Comparison of ENCODE assay signal across 11 cellular contexts in genomic region chr7:44912775-44913347, GRCh38. TPM values are rescaled to one million over a fixed set of nuclear protein-coding genes. Genes with fewer than 3 reads are reported as not detected.
DNase-seq lines count a peak whose midpoint lies in the region; ATAC-seq, FAIRE-seq and TF ChIP-seq lines count a peak whose summit lies in the region.
"Had no signal": no experiment of that assay in that cellular context is flagged by ENCODE, and none has a peak within 500 bp of the region (broad histone marks: within the 10 kb centered on the region; RNA-seq: fewer than 3 reads in every experiment).

No MANE protein-coding gene starts in this region.

- peak in 1 of 2 experiments; percentile 23 for DNase-seq in A549 (ENCODE audit: low read depth in 1 of 2, low spot score in 1 of 2)
- peak; percentile 58 for DNase-seq in H4 (ENCODE audit: low spot score)
- DNase-seq in activated CD8-positive, alpha-beta T cell treated with anti-CD3 and anti-CD28 coated beads, Interleukin-2, amount 10 ng/mL, durations not matched to agents 7 days and 5 days = no peak
- peak in 1 of 2 donors; percentile 46 for DNase-seq in foreskin keratinocyte
- DNase-seq in erythroblast (lab: John Stamatoyannopoulos, UW) = no peak
- no peak for DNase-seq in stimulated activated CD4-positive, alpha-beta T cell treated with anti-CD3 and anti-CD28 coated beads, Interleukin-2, amount 100 ng/mL, for 48 hours
- DNase-seq in NCI-H2107 treated with DMSO at 0.1 percent for 48 hours (lab: John Stamatoyannopoulos, UW; ENCODE audit: unreplicated experiment) = no peak
- DNase-seq: activated CD8-positive, alpha-beta memory T cell treated with anti-CD3 and anti-CD28 coated beads, Interleukin-2, amount 50 U/mL, for 4 hours; NCI-H2171 had no signal

- no peaks in the 10 kb centered on the region for H3K27me3 ChIP-seq in foreskin keratinocyte

- no peak overlapping the region for H3K4me3 Mint-ChIP-seq in activated CD8-positive, alpha-beta T cell treated with anti-CD3 and anti-CD28 coated beads, Interleukin-2, amount 10 ng/mL, durations not matched to agents 7 days and 5 days
- H3K4me3 Mint-ChIP-seq: CD14-positive monocyte had no signal

- ATAC-seq in A549 (peak; percentile 38 to 66; a peak in 4 of 6 replicates), foreskin keratinocyte (peak; percentile 21), GM21447 (IDR thresholded peaks at IDR 0.05; ENCODE audit: unreplicated experiment) (no peak)
- ATAC-seq in activated CD8-positive, alpha-beta T cell treated with anti-CD3 and anti-CD28 coated beads, Interleukin-2, amount 10 ng/mL, durations not matched to agents 7 days and 5 days = no peak

- TF ChIP-seq CTCF in A549 (IDR thresholded peaks at IDR 0.05) = no peak
- no peak for TF ChIP-seq CTCF in foreskin keratinocyte (conservative IDR thresholded peaks at IDR 0.05)

- H3K4me3 ChIP-seq in A549 = no peak overlapping the region

- H3K36me3 Mint-ChIP-seq in activated CD8-positive, alpha-beta T cell treated with anti-CD3 and anti-CD28 coated beads, Interleukin-2, amount 10 ng/mL, durations not matched to agents 7 days and 5 days (ENCODE audit: low read depth) = no peaks in the 10 kb centered on the region
- H3K36me3 Mint-ChIP-seq: CD14-positive monocyte had no signal

- H3K4me1 ChIP-seq in A549 (peaks cover 6% of the 10 kb centered on the region; the same call in 1 of the 3 replicates), foreskin keratinocyte (no peaks in the 10 kb centered on the region)

- peaks cover 27% of the 10 kb centered on the region for H3K4me1 Mint-ChIP-seq in activated CD8-positive, alpha-beta T cell treated with anti-CD3 and anti-CD28 coated beads, Interleukin-2, amount 10 ng/mL, durations not matched to agents 7 days and 5 days (ENCODE audit: low read depth)

- no peak overlapping the region for H3K4me2 ChIP-seq in A549

- CTCF ChIA-PET in A549 (lab: Yijun Ruan, JAX) = interaction anchor here (1.1 to 1.5 kb wide), 4 partner anchors 9 to 16 kb away, joined by 3 to 4 read pairs (median 3); no protein-coding TSS in a partner anchor
- CTCF ChIA-PET in activated CD8-positive, alpha-beta T cell treated with anti-CD3 and anti-CD28 coated beads, Interleukin-2, amount 10 ng/mL, durations not matched to agents 7 days and 5 days (lab: Charles Lee) = interaction anchor here (1.2 to 1.7 kb wide), 4 partner anchors 9 to 61 kb away, joined by 3 to 9 read pairs (median 6); no protein-coding TSS in a partner anchor

- TF ChIP-seq EP300 in A549 (IDR thresholded peaks at IDR 0.05) = no peak

- FAIRE-seq in A549 (lab: Jason Lieb, UNC) = no peak

- no peak for TF ChIP-seq RAD21 in A549 (conservative IDR thresholded peaks at IDR 0.05 in 1 of 2, IDR thresholded peaks at IDR 0.05 in 1 of 2)

- no peaks in the 10 kb centered on the region for H3K9me3 ChIP-seq in A549

- TF ChIP-seq POLR2A in A549 (IDR thresholded peaks at IDR 0.05; ENCODE audit: low read length) (no peak), erythroblast (IDR thresholded peaks at IDR 0.05; ENCODE audit: low read length) (no peak)

- H3K27ac ChIP-seq in A549 = peak overlapping the region in 1 of 2 experiments; percentile 8; a peak in 2 of 6 replicates
- H3K27ac ChIP-seq in foreskin keratinocyte = no peak overlapping the region

- no peaks in the 10 kb centered on the region for H3K9me3 Mint-ChIP-seq in activated CD8-positive, alpha-beta T cell treated with anti-CD3 and anti-CD28 coated beads, Interleukin-2, amount 10 ng/mL, durations not matched to agents 7 days and 5 days (ENCODE audit: insufficient read depth)
- H3K9me3 Mint-ChIP-seq: CD14-positive monocyte had no signal

- WGBS in A549 (ENCODE audit: missing lambda C conversion rate) = 45% methylated on average over 6 of the region's 7 CpGs

- POLR2A ChIA-PET in A549 (lab: Yijun Ruan, JAX) = interaction anchor here (0.7 kb wide), 1 partner anchor 87 kb away, joined by 3 read pairs; no protein-coding TSS in a partner anchor
- POLR2A ChIA-PET in activated CD8-positive, alpha-beta T cell treated with anti-CD3 and anti-CD28 coated beads, Interleukin-2, amount 10 ng/mL, durations not matched to agents 7 days and 5 days (lab: Charles Lee) = interaction anchor here (1.0 to 2.3 kb wide), 3 partner anchors 21 to 48 kb away, joined by 3 to 26 read pairs (median 7); partner anchors contain the start of gene PURB

- H3K27me3 Mint-ChIP-seq in activated CD8-positive, alpha-beta T cell treated with anti-CD3 and anti-CD28 coated beads, Interleukin-2, amount 10 ng/mL, durations not matched to agents 7 days and 5 days (ENCODE audit: low read depth) = no peaks in the 10 kb centered on the region

- H3K27ac Mint-ChIP-seq in activated CD8-positive, alpha-beta T cell treated with anti-CD3 and anti-CD28 coated beads, Interleukin-2, amount 10 ng/mL, durations not matched to agents 7 days and 5 days = peak overlapping the region; percentile 43

TF ChIP-seq in A549, 52 proteins besides CTCF, POLR2A, EP300 and RAD21:
- TF ChIP-seq ZFP36 (IDR thresholded peaks at IDR 0.05; ENCODE audit: borderline replicate concordance, partially characterized antibody) (no peak), CHD2 (IDR thresholded peaks at IDR 0.05; ENCODE audit: low read length, partially characterized antibody) (no peak), E2F6 (IDR thresholded peaks at IDR 0.05; ENCODE audit: borderline replicate concordance, low read depth) (no peak), EHF (CRISPR knock-in tag; IDR thresholded peaks at IDR 0.05) (no peak), HEYL (CRISPR knock-in tag; IDR thresholded peaks at IDR 0.05) (no peak), NFE2L2 (conservative IDR thresholded peaks at IDR 0.05; ENCODE audit: low read length) (no peak), TFCP2L1 (CRISPR knock-in tag; IDR thresholded peaks at IDR 0.05) (no peak), MAFK (IDR thresholded peaks at IDR 0.05; ENCODE audit: partially characterized antibody) (no peak), ZNF302 (CRISPR knock-in tag; IDR thresholded peaks at IDR 0.05) (no peak), HOXB13 (CRISPR knock-in tag; IDR thresholded peaks at IDR 0.05; ENCODE audit: low read depth) (no peak), FOXS1 (CRISPR knock-in tag; IDR thresholded peaks at IDR 0.05) (no peak)
- TF ChIP-seq, protein P1, sequence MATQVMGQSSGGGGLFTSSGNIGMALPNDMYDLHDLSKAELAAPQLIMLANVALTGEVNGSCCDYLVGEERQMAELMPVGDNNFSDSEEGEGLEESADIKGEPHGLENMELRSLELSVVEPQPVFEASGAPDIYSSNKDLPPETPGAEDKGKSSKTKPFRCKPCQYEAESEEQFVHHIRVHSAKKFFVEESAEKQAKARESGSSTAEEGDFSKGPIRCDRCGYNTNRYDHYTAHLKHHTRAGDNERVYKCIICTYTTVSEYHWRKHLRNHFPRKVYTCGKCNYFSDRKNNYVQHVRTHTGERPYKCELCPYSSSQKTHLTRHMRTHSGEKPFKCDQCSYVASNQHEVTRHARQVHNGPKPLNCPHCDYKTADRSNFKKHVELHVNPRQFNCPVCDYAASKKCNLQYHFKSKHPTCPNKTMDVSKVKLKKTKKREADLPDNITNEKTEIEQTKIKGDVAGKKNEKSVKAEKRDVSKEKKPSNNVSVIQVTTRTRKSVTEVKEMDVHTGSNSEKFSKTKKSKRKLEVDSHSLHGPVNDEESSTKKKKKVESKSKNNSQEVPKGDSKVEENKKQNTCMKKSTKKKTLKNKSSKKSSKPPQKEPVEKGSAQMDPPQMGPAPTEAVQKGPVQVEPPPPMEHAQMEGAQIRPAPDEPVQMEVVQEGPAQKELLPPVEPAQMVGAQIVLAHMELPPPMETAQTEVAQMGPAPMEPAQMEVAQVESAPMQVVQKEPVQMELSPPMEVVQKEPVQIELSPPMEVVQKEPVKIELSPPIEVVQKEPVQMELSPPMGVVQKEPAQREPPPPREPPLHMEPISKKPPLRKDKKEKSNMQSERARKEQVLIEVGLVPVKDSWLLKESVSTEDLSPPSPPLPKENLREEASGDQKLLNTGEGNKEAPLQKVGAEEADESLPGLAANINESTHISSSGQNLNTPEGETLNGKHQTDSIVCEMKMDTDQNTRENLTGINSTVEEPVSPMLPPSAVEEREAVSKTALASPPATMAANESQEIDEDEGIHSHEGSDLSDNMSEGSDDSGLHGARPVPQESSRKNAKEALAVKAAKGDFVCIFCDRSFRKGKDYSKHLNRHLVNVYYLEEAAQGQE (IDR thresholded peaks at IDR 0.05) = no peak
- TF ChIP-seq, protein P2, sequence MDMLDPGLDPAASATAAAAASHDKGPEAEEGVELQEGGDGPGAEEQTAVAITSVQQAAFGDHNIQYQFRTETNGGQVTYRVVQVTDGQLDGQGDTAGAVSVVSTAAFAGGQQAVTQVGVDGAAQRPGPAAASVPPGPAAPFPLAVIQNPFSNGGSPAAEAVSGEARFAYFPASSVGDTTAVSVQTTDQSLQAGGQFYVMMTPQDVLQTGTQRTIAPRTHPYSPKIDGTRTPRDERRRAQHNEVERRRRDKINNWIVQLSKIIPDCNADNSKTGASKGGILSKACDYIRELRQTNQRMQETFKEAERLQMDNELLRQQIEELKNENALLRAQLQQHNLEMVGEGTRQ (IDR thresholded peaks at IDR 0.05) = no peak

RNA-seq across cellular contexts. Expression of gene PURB, which starts 27.5 kb away (rescaled TPM):
- polyA plus RNA-seq in A549 (2011; rRNA removed) (5.7 and 6.4 TPM in 2 replicates), A549 (2017; fragmentation: RNase III; extraction: RNeasy Plus Mini Kit Qiagen cat#74134 plus additional on column Dnase treatment) (10.0 to 11.6 TPM (median 10.4 TPM) in 3 replicates), foreskin keratinocyte (4.0 and 4.9 TPM in 2 replicates)
- 2.2 and 2.9 TPM in 2 replicates for polyA plus RNA-seq in A549 (2012; cell fraction: cytosol; rRNA removed)
- 1.3 and 1.7 TPM in 2 replicates for polyA plus RNA-seq in A549 (2012; cell fraction: nucleus; rRNA removed)
- 3.5 and 3.6 TPM in 2 replicates for polyA minus RNA-seq in A549 (2011; rRNA and poly(A)+ RNA removed)
- total RNA-seq in H4 (2014; rRNA removed; shearing (Covaris generic)) = 19.8 and 21.1 TPM in 2 replicates
- 10 to 100 TPM; 26.8 to 28.0 TPM for total RNA-seq in activated CD8-positive, alpha-beta T cell treated with anti-CD3 and anti-CD28 coated beads, Interleukin-2, amount 10 ng/mL, durations not matched to agents 7 days and 5 days
- 16.9 and 17.8 TPM in 2 replicates for total RNA-seq in foreskin keratinocyte

Comparison
In these comparisons a context has a peak if more than half of its experiments do, and no peak if none do; other contexts are left out.
1. ATAC-seq: peak in A549 (2 of 2) and foreskin keratinocyte (single experiment); none in activated CD8-positive, alpha-beta T cell treated with anti-CD3 and anti-CD28 coated beads, Interleukin-2, amount 10 ng/mL, durations not matched to agents 7 days and 5 days (single experiment) and GM21447 (single experiment).